23 cellular contexts compared by ENCODE assay signal in the genomic region with DNA sequence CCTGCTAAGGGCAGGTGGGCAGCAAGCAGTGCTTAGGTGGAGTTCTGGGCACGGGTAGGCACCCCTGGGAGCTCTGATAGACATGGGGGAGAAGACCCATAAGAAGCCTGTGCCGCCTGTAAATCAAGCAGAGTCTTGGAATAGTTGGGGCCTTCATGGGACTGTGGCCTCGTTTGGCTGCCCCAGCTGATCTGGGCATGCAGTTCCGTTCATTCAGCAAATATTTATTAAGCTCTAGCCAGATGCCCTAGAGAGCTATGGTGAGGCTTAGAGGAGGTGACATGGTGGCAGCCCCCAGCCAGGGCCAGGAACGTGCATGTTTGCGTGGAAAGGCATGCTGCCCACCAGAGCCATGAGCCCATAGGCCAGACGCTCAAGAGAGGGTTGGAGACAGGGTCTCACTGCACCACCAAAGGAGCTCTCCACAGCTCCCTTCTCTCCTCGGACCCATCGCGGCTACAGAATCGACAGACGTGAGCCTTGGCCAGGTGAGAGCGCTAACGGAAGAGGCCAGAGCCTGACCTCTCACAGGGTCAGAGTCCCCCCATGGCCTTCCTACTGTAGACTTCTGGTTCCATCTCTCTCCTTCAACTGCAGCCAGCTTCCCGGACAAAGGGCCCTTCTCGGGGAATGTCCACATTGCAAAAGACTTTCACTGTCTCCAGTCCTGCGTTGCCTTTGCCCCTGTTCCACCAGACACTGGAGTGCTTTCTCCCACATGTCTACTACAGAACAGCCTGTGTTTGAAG.
"Had no signal": no experiment of that assay in that cellular context is flagged by ENCODE, and none has a peak within 500 bp of the region (broad histone marks: within the 10 kb centered on the region; RNA-seq: fewer than 3 reads in every experiment).

No MANE protein-coding gene starts in this region.

- H3K27ac ChIP-seq: ascending aorta, epithelial cell of prostate, SK-N-MC had no signal

- H3K4me1 ChIP-seq: ascending aorta, breast epithelium had no signal

- H3K27ac Mint-ChIP-seq: activated CD4-positive, alpha-beta memory T cell treated with anti-CD3 and anti-CD28 coated beads for 36 hours; activated CD4-positive, alpha-beta T cell treated with anti-CD3 and anti-CD28 coated beads for 36 hours; activated CD8-positive, alpha-beta memory T cell treated with anti-CD3 and anti-CD28 coated beads, Interleukin-2, amount 10 ng/mL, durations not matched to agents 7 days and 5 days; activated naive CD4-positive, alpha-beta T cell treated with anti-CD3 and anti-CD28 coated beads for 36 hours; activated naive CD8-positive, alpha-beta T cell treated with anti-CD3 and anti-CD28 coated beads, Interleukin-2, amount 50 U/mL, for 24 hours; activated T-helper 2 cell treated with anti-CD3 and anti-CD28 coated beads, Interferon-gamma antibody, Interleukin-2, Interleukin-4, amounts not matched to agents 10 μg/mL and 5 μg/mL and 100 μg/mL, durations not matched to agents 14 hours and 24 hours and 36 hours; naive thymus-derived CD4-positive, alpha-beta T cell; T-cell had no signal

- H3K27me3 Mint-ChIP-seq: activated CD4-positive, alpha-beta T cell treated with anti-CD3 and anti-CD28 coated beads for 36 hours; activated CD8-positive, alpha-beta memory T cell treated with anti-CD3 and anti-CD28 coated beads, Interleukin-2, amount 10 ng/mL, durations not matched to agents 7 days and 5 days; activated naive CD8-positive, alpha-beta T cell treated with anti-CD3 and anti-CD28 coated beads, Interleukin-2, amount 50 U/mL, for 24 hours had no signal

- DNase-seq: activated CD4-positive, alpha-beta memory T cell treated with anti-CD3 and anti-CD28 coated beads for 36 hours; activated CD4-positive, alpha-beta T cell treated with anti-CD3 and anti-CD28 coated beads for 36 hours; activated CD8-positive, alpha-beta memory T cell treated with anti-CD3 and anti-CD28 coated beads, Interleukin-2, amount 10 ng/mL, durations not matched to agents 7 days and 5 days; activated naive CD4-positive, alpha-beta T cell treated with anti-CD3 and anti-CD28 coated beads for 36 hours; activated naive CD8-positive, alpha-beta T cell treated with anti-CD3 and anti-CD28 coated beads, Interleukin-2, amount 50 U/mL, for 24 hours; activated T-cell treated with anti-CD3 and anti-CD28 coated beads, Interleukin-2, amount 50 U/mL, for 1 hour; dermis blood vessel endothelial cell; head of caudate nucleus; left colon; naive thymus-derived CD4-positive, alpha-beta T cell; nucleus accumbens; stimulated activated CD4-positive, alpha-beta T cell treated with anti-CD3 and anti-CD28 coated beads, Interleukin-15, amount 100 ng/mL, for 24 hours; stimulated activated CD4-positive, alpha-beta T cell treated with anti-CD3 and anti-CD28 coated beads, Interleukin-4, amount 100 ng/mL, for 1 hour; stimulated activated naive CD4-positive, alpha-beta T cell treated with Interleukin-2 at 50 U/mL for 16 hours; T-cell; T1000; trophoblast cell had no signal

- H3K36me3 Mint-ChIP-seq: activated CD4-positive, alpha-beta memory T cell treated with anti-CD3 and anti-CD28 coated beads for 36 hours; activated CD8-positive, alpha-beta memory T cell treated with anti-CD3 and anti-CD28 coated beads, Interleukin-2, amount 10 ng/mL, durations not matched to agents 7 days and 5 days; naive thymus-derived CD4-positive, alpha-beta T cell; T-cell had no signal

- ATAC-seq: activated CD4-positive, alpha-beta T cell treated with anti-CD3 and anti-CD28 coated beads for 36 hours; activated CD8-positive, alpha-beta memory T cell treated with anti-CD3 and anti-CD28 coated beads, Interleukin-2, amount 10 ng/mL, durations not matched to agents 7 days and 5 days; activated naive CD8-positive, alpha-beta T cell treated with anti-CD3 and anti-CD28 coated beads, Interleukin-2, amount 50 U/mL, for 24 hours; left colon; mucosa of descending colon; naive thymus-derived CD4-positive, alpha-beta T cell; T-cell had no signal

- H3K9me3 ChIP-seq: ascending aorta, breast epithelium, mucosa of descending colon had no signal

- H3K4me1 Mint-ChIP-seq: activated CD4-positive, alpha-beta T cell treated with anti-CD3 and anti-CD28 coated beads for 36 hours; activated CD8-positive, alpha-beta memory T cell treated with anti-CD3 and anti-CD28 coated beads, Interleukin-2, amount 10 ng/mL, durations not matched to agents 7 days and 5 days; activated naive CD8-positive, alpha-beta T cell treated with anti-CD3 and anti-CD28 coated beads, Interleukin-2, amount 50 U/mL, for 24 hours; naive thymus-derived CD4-positive, alpha-beta T cell; T-cell had no signal

- H3K4me3 Mint-ChIP-seq: activated CD4-positive, alpha-beta memory T cell treated with anti-CD3 and anti-CD28 coated beads for 36 hours; activated CD4-positive, alpha-beta T cell treated with anti-CD3 and anti-CD28 coated beads for 36 hours; activated CD8-positive, alpha-beta memory T cell treated with anti-CD3 and anti-CD28 coated beads, Interleukin-2, amount 10 ng/mL, durations not matched to agents 7 days and 5 days; activated naive CD4-positive, alpha-beta T cell treated with anti-CD3 and anti-CD28 coated beads for 36 hours; activated naive CD8-positive, alpha-beta T cell treated with anti-CD3 and anti-CD28 coated beads, Interleukin-2, amount 50 U/mL, for 24 hours; naive thymus-derived CD4-positive, alpha-beta T cell; T-cell had no signal

- H3K9me3 Mint-ChIP-seq: activated CD4-positive, alpha-beta memory T cell treated with anti-CD3 and anti-CD28 coated beads for 36 hours; activated naive CD4-positive, alpha-beta T cell treated with anti-CD3 and anti-CD28 coated beads for 36 hours; activated naive CD8-positive, alpha-beta T cell treated with anti-CD3 and anti-CD28 coated beads, Interleukin-2, amount 50 U/mL, for 24 hours; activated T-helper 2 cell treated with anti-CD3 and anti-CD28 coated beads, Interferon-gamma antibody, Interleukin-2, Interleukin-4, amounts not matched to agents 10 μg/mL and 5 μg/mL and 100 μg/mL, durations not matched to agents 14 hours and 24 hours and 36 hours; T-cell had no signal

- H3K36me3 ChIP-seq: ascending aorta, breast epithelium had no signal

- H3K4me3 ChIP-seq: ascending aorta, breast epithelium, mucosa of descending colon, SK-N-MC had no signal

- H3K27me3 ChIP-seq: ascending aorta, breast epithelium had no signal
